ENCODE assay signal across 8 cellular contexts in genomic region chr3:149771652-149772271, GRCh38. TPM values are rescaled to one million over a fixed set of nuclear protein-coding genes. Genes with fewer than 3 reads are reported as not detected.
DNase-seq lines count a peak whose midpoint lies in the region; ATAC-seq, FAIRE-seq and TF ChIP-seq lines count a peak whose summit lies in the region.

No MANE protein-coding gene starts in this region.

- H3K4me3 ChIP-seq in AG10803 (ENCODE audit: low read length) (no peak overlapping the region), breast epithelium (no peak overlapping the region), right lobe of liver (no peak overlapping the region)

- no peaks in the 10 kb centered on the region for H3K9me3 ChIP-seq in breast epithelium
- no peaks in the 10 kb centered on the region for H3K9me3 ChIP-seq in right lobe of liver

- H3K27me3 ChIP-seq in breast epithelium (no peaks in the 10 kb centered on the region), right lobe of liver (no peaks in the 10 kb centered on the region)

- H3K4me1 ChIP-seq in breast epithelium (no peaks in the 10 kb centered on the region), right lobe of liver (no peaks in the 10 kb centered on the region)

- DNase-seq in AG10803 (ENCODE audit: low read depth): peak; percentile 33
- no peak for DNase-seq in GM12892 (ENCODE audit: insufficient read length)
- peak; percentile 12 for DNase-seq in LHCN-M2 (ENCODE audit: low read depth)
- peak; percentile 6 for DNase-seq in SKM-1 treated with dmso at 0.1 percent for 144 hours (lab: John Stamatoyannopoulos, UW; ENCODE audit: unreplicated experiment)
- DNase-seq in breast epithelium (ENCODE audit: low spot score in 2 of 2): peak in 1 of 2 donors; percentile 29
- peak in 2 of 3 donors; percentile 29 to 63 for DNase-seq in right lobe of liver
- DNase-seq in stimulated activated naive CD8-positive, alpha-beta T cell treated with anti-CD3 and anti-CD28 coated beads, Interleukin-15, Interleukin-2, amounts not matched to agents 100 U/mL and 50 U/mL, for 24 hours: peak; percentile 60

- WGBS in right lobe of liver (ENCODE audit: insufficient coverage, low coverage, low lambda C conversion rate, missing lambda C conversion rate): 27% methylated on average over 6 of the region's 8 CpGs

- TF ChIP-seq POLR2A in GM12892 (IDR thresholded peaks at IDR 0.05; ENCODE audit: low read depth, low read length) (no peak), breast epithelium (IDR thresholded peaks at IDR 0.05) (no peak), right lobe of liver (IDR thresholded peaks at IDR 0.05) (no peak)

- intact Hi-C loops in breast epithelium (cut with DNase I; ENCODE audit: low total_unique reads): no loop called here
- intact Hi-C loops in right lobe of liver (cut with DNase I): no loop called here

- TF ChIP-seq CTCF in AG10803 (conservative IDR thresholded peaks at IDR 0.05; ENCODE audit: low read length) (peak; percentile 87), breast epithelium (IDR thresholded peaks at IDR 0.05) (peak; percentile 47 to 78 (median 64)), right lobe of liver (IDR thresholded peaks at IDR 0.05) (peak; percentile 54 to 78 (median 75))

- ATAC-seq in right lobe of liver: peak; percentile 73 to 81 (median 78)
- ATAC-seq in stimulated activated naive CD8-positive, alpha-beta T cell treated with anti-CD3 and anti-CD28 coated beads, Interleukin-15, Interleukin-2, amounts not matched to agents 100 U/mL and 50 U/mL, for 24 hours: no peak
- ATAC-seq in GM21423 (IDR thresholded peaks at IDR 0.05; ENCODE audit: unreplicated experiment): no peak

- no peak overlapping the region for H3K27ac ChIP-seq in breast epithelium
- H3K27ac ChIP-seq in right lobe of liver: no peak overlapping the region

- FAIRE-seq in GM12892 (lab: Jason Lieb, UNC): peak; percentile 64

- H3K36me3 ChIP-seq in breast epithelium (no peaks in the 10 kb centered on the region), right lobe of liver (no peaks in the 10 kb centered on the region)

RNA-seq across cellular contexts. Expression of gene COMMD2, which starts 19.5 kb away (rescaled TPM):
- polyA plus RNA-seq in GM12892 (2012; ENCODE audit: missing spikeins): 25.1 TPM
- total RNA-seq in LHCN-M2 (2014; rRNA removed) (24.6 and 38.8 TPM in 2 replicates), breast epithelium (10 to 100 TPM; 26.2 to 38.8 (median 26.4) TPM), right lobe of liver (10 to 100 TPM; 11.0 to 17.7 (median 14.0) TPM)
- 15.1 TPM for polyA plus RNA-seq in LHCN-M2 (2012)

RNA-seq across cellular contexts. Expression of gene ANKUB1, which starts 20.6 kb away (rescaled TPM):
- polyA plus RNA-seq in GM12892 (2012; ENCODE audit: missing spikeins): not detected
- total RNA-seq in LHCN-M2 (2014; rRNA removed): 0.06 TPM in 1 of 2 replicates, not detected in the other
- polyA plus RNA-seq in LHCN-M2 (2012): not detected
- not detected for total RNA-seq in breast epithelium
- not detected for total RNA-seq in right lobe of liver

RNA-seq across cellular contexts. Expression of gene RNF13, which starts 41.3 kb away (rescaled TPM):
- polyA plus RNA-seq in GM12892 (2012; ENCODE audit: missing spikeins): 23.5 TPM
- total RNA-seq in LHCN-M2 (2014; rRNA removed) (24.2 and 25.4 TPM in 2 replicates), breast epithelium (100 to 1,000 TPM in 2 of 3 donors, 10 to 100 TPM in 1; 95.0 to 142 (median 114) TPM), right lobe of liver (10 to 100 TPM; 45.0 to 55.6 (median 47.5) TPM)
- polyA plus RNA-seq in LHCN-M2 (2012): 11.2 TPM

Comparison
In these comparisons a context has a peak if more than half of its experiments do, and no peak if none do; other contexts are left out.
1. ATAC-seq: peak in right lobe of liver (4 of 4); none in stimulated activated naive CD8-positive, alpha-beta T cell treated with anti-CD3 and anti-CD28 coated beads, Interleukin-15, Interleukin-2, amounts not matched to agents 100 U/mL and 50 U/mL, for 24 hours (single experiment) and GM21423 (single experiment).
2. Peak in every context shown above with its lines, with median percentiles within 50 percentile points of each other: CTCF ChIP-seq.